ENCODE assay signal across 8 cellular contexts in the genomic region with DNA sequence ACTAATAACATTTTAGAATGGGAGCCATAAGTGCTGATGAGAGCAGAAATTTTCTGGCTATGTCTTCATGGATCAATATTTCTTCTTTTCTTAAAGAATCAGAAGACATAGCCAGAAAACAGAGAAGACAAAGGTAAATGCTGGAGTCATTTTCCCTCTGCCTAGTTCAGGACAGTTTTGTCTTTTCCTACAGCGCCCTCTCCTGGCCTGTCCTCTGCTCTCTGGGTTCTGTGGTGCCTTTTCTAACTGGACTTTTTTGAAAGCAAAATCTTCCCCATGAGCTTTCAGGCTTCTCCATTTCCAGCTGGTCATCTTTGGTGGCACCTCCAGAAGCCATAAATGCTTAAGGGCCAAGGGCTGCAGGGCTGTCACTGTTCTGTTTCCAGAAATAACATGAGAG. TPM values are rescaled to one million over a fixed set of nuclear protein-coding genes. Genes with fewer than 3 reads are reported as not detected.
DNase-seq lines count a peak whose midpoint lies in the region; ATAC-seq, FAIRE-seq and TF ChIP-seq lines count a peak whose summit lies in the region.
"Not testable (repeated sequence)": the region's sequence is repeated elsewhere in the genome, so short reads cannot be mapped to it uniquely, and the experiment has no call there.

No MANE protein-coding gene starts in this region.

- not testable (repeated sequence) for H3K4me1 Mint-ChIP-seq in WTC11; chondrocyte (ENCODE audit: low read depth)

- H3K4me1 ChIP-seq in lower lobe of right lung = peaks cover 13% of the 10 kb centered on the region
- not testable (repeated sequence) for H3K4me1 ChIP-seq in upper lobe of right lung

- H3K36me3 Mint-ChIP-seq in WTC11; chondrocyte (ENCODE audit: low read depth): not testable (repeated sequence)

- TF ChIP-seq CTCF in WTC11 (IDR thresholded peaks at IDR 0.05); lower lobe of right lung (IDR thresholded peaks at IDR 0.05); upper lobe of right lung (IDR thresholded peaks at IDR 0.05): not testable (repeated sequence)
- TF ChIP-seq CTCF in chondrocyte (IDR thresholded peaks at IDR 0.05) = peak; percentile 42

- DNase-seq in WTC11 (ENCODE audit: low spot score); chondrocyte (ENCODE audit: low spot score); left cardiac atrium; lower lobe of right lung; upper lobe of right lung: not testable (repeated sequence)

- intact Hi-C loops in left cardiac atrium (cut with DNase I); lower lobe of right lung (cut with DNase I); upper lobe of right lung (cut with DNase I): not testable (repeated sequence)

- not testable (repeated sequence) for H3K4me3 Mint-ChIP-seq in WTC11; chondrocyte (ENCODE audit: unreplicated experiment)

- peaks cover 13% of the 10 kb centered on the region for H3K27me3 Mint-ChIP-seq in WTC11 (ENCODE audit: low read depth)
- H3K27me3 Mint-ChIP-seq in chondrocyte (ENCODE audit: low read depth) = not testable (repeated sequence)

- POLR2A ChIA-PET in WTC11 (lab: Charles Lee) = not testable (repeated sequence)

- ATAC-seq in GM19468 (IDR thresholded peaks at IDR 0.05; ENCODE audit: extremely low read depth, unreplicated experiment) (peak; percentile 21), HG02870 (IDR thresholded peaks at IDR 0.05; ENCODE audit: unreplicated experiment) (peak; percentile 37), WTC11 (peak; percentile 83), left cardiac atrium (peak; percentile 60 to 69), lower lobe of right lung (peak; percentile 57 to 71), upper lobe of right lung (peak; percentile 64)

- not testable (repeated sequence) for H3K27ac Mint-ChIP-seq in WTC11; chondrocyte (ENCODE audit: unreplicated experiment)

- H3K4me3 ChIP-seq in lower lobe of right lung, upper lobe of right lung: not testable (repeated sequence)

- H3K9me3 ChIP-seq in lower lobe of right lung, upper lobe of right lung: not testable (repeated sequence)

- not testable (repeated sequence) for H3K9me3 Mint-ChIP-seq in WTC11; chondrocyte (ENCODE audit: low read depth)

- peak; percentile 79 for FAIRE-seq in G401.6 (lab: Jason Lieb, UNC)

- not testable (repeated sequence) for H3K27me3 ChIP-seq in lower lobe of right lung (ENCODE audit: low read depth); upper lobe of right lung

- not testable (repeated sequence) for H3K27ac ChIP-seq in lower lobe of right lung, upper lobe of right lung

- H3K36me3 ChIP-seq in lower lobe of right lung, upper lobe of right lung: not testable (repeated sequence)

- CTCF ChIA-PET in WTC11 (lab: Charles Lee) = not testable (repeated sequence)

RNA-seq across cellular contexts. Expression of gene MAT1A, which starts 39.1 kb away (rescaled TPM):
- total RNA-seq in WTC11 (2021) = 2.3 to 5.0 TPM (median 4.3 TPM) in 3 replicates
- not detected in 3 replicates for total RNA-seq in chondrocyte
- total RNA-seq in left cardiac atrium = under 1 TPM; 0.10 to 0.21 TPM
- total RNA-seq in lower lobe of right lung = 1.0 TPM
- total RNA-seq in upper lobe of right lung = 0.69 TPM

RNA-seq across cellular contexts. Expression of gene ANXA11, which starts 45.1 kb away (rescaled TPM):
- 67.5 to 83.3 TPM (median 80.1 TPM) in 3 replicates for total RNA-seq in WTC11 (2021)
- 98.0 to 139 TPM (median 133 TPM) in 3 replicates for total RNA-seq in chondrocyte
- total RNA-seq in left cardiac atrium = 100 to 1,000 TPM; 327 to 413 TPM
- 306 TPM for total RNA-seq in lower lobe of right lung
- total RNA-seq in upper lobe of right lung = 287 TPM

Comparison
In these comparisons a context has a peak if more than half of its experiments do, and no peak if none do; other contexts are left out.
1. ATAC-seq: peak in every context shown above with its lines; median percentile 83 in WTC11; 64 in left cardiac atrium; 64 in lower lobe of right lung; 64 in upper lobe of right lung; 37 in HG02870; 21 in GM19468.